In genomic region chr17:8447816-8448215, GRCh38 we compare ENCODE assay signal across 24 cellular contexts. TPM values are rescaled to one million over a fixed set of nuclear protein-coding genes. Genes with fewer than 3 reads are reported as not detected.
DNase-seq lines count a peak whose midpoint lies in the region; ATAC-seq and TF ChIP-seq lines count a peak whose summit lies in the region.
"Had no signal": no experiment of that assay in that cellular context is flagged by ENCODE, and none has a peak within 500 bp of the region (broad histone marks: within the 10 kb centered on the region; RNA-seq: fewer than 3 reads in every experiment).

No MANE protein-coding gene starts in this region.

- no peak for TF ChIP-seq CTCF in 22Rv1 (IDR thresholded peaks at IDR 0.05)
- no peak for TF ChIP-seq CTCF in SK-N-SH (IDR thresholded peaks at IDR 0.05)

- DNase-seq in H7, result peak; percentile 76
- DNase-seq in dermis blood vessel endothelial cell, result peak; percentile 33
- DNase-seq in left lobe of liver (ENCODE audit: low spot score), result no peak
- no peak for DNase-seq in SK-N-SH
- DNase-seq in stimulated activated naive CD4-positive, alpha-beta T cell treated with Interleukin-2 at 50 U/mL for 16 hours (lab: John Stamatoyannopoulos, UW), result no peak
- DNase-seq: activated CD4-positive, alpha-beta T cell treated with anti-CD3 and anti-CD28 coated beads for 4 hours; activated CD8-positive, alpha-beta memory T cell treated with anti-CD3 and anti-CD28 coated beads, Interleukin-2, amount 10 ng/mL, durations not matched to agents 7 days and 5 days; activated naive CD8-positive, alpha-beta T cell treated with anti-CD3 and anti-CD28 coated beads for 36 hours; CD4-positive, alpha-beta memory T cell; DMS153; GF-D8; KG1; NCI-H146; NCI-H524 had no signal

- H3K4me1 ChIP-seq in SK-N-SH (ENCODE audit: control insufficient read depth in 1 of 2, insufficient read depth in 2 of 2, low read depth in 1 of 2, low read length in 1 of 2), result no peaks in the 10 kb centered on the region; a peak in 1 of 4 replicates

- 0 out of 2 replicates have a peak, but pooled peaks cover 3% of the 10 kb centered on the region for H3K9me2 ChIP-seq in SK-N-SH

- H3K9me3 ChIP-seq in SK-N-SH, result no peaks in the 10 kb centered on the region
- H3K9me3 ChIP-seq: esophagus muscularis mucosa, thoracic aorta had no signal

- H3K27me3 ChIP-seq in H7 (ENCODE audit: control insufficient read depth, insufficient read depth, low read length), result no peaks in the 10 kb centered on the region
- H3K27me3 ChIP-seq in SK-N-SH (ENCODE audit: insufficient read depth), result no peaks in the 10 kb centered on the region
- H3K27me3 ChIP-seq: esophagus muscularis mucosa had no signal

- H3K4me2 ChIP-seq in SK-N-SH, result no peak overlapping the region

- peaks cover 19% of the 10 kb centered on the region for H3F3A ChIP-seq in SK-N-SH (replicated peaks; ENCODE audit: insufficient read depth)

- peak; percentile 27 for ATAC-seq in left lobe of liver
- no peak for ATAC-seq in HG02884 (IDR thresholded peaks at IDR 0.05; ENCODE audit: unreplicated experiment)
- ATAC-seq in HG03139 (IDR thresholded peaks at IDR 0.05; ENCODE audit: unreplicated experiment), result no peak
- ATAC-seq: activated CD8-positive, alpha-beta memory T cell treated with anti-CD3 and anti-CD28 coated beads, Interleukin-2, amount 10 ng/mL, durations not matched to agents 7 days and 5 days had no signal

- H3K4me3 ChIP-seq in H7 (ENCODE audit: insufficient read depth, low read depth, low read length) (no peak overlapping the region), SK-N-SH (ENCODE audit: low read depth in 2 of 2, low read length in 1 of 2) (no peak overlapping the region)
- H3K4me3 ChIP-seq: esophagus muscularis mucosa, thoracic aorta had no signal

- H2AFZ ChIP-seq in SK-N-SH (ENCODE audit: low read depth), result no peak overlapping the region

- TF ChIP-seq EP300 in SK-N-SH (IDR thresholded peaks at IDR 0.05; ENCODE audit: borderline replicate concordance in 1 of 2, low read depth in 1 of 2, low read length in 1 of 2), result no peak

- H3K27ac ChIP-seq in 22Rv1, result peak overlapping the region; percentile 10; the same call in 1 of the 2 replicates
- H3K27ac ChIP-seq in SK-N-SH (ENCODE audit: low read depth in 2 of 2, low read length in 1 of 2), result no peak overlapping the region
- H3K27ac ChIP-seq: esophagus muscularis mucosa, thoracic aorta had no signal

- POLR2A ChIA-PET in SK-N-SH (lab: Yijun Ruan, JAX), result no interaction called here

- H3K36me3 ChIP-seq in H7 (replicated peaks; ENCODE audit: control insufficient read depth, insufficient read depth, low read length) (peaks cover 7% of the 10 kb centered on the region), SK-N-SH (replicated peaks in 1 of 2; ENCODE audit: control insufficient read depth in 1 of 2, insufficient read depth in 2 of 2, low read length in 1 of 2) (peaks cover 78 to 81% of the 10 kb centered on the region in 2 experiments)

- no peak overlapping the region for H3K9ac ChIP-seq in SK-N-SH

- peaks cover 26% of the 10 kb centered on the region for H4K20me1 ChIP-seq in SK-N-SH (ENCODE audit: insufficient read depth)

- CTCF ChIA-PET in SK-N-SH (lab: Yijun Ruan, JAX), result interaction anchor here (1.0 to 1.8 kb wide), 2 partner anchors 11 to 298 kb away, joined by 3 to 5 read pairs; no protein-coding TSS in a partner anchor

- no peak for TF ChIP-seq RAD21 in SK-N-SH (IDR thresholded peaks at IDR 0.05; ENCODE audit: low read length)

- H3K79me2 ChIP-seq in SK-N-SH (ENCODE audit: insufficient read depth), result peaks cover 73% of the 10 kb centered on the region

- 99% methylated on average over 4 of the region's 4 CpGs for WGBS in SK-N-SH (ENCODE audit: low lambda C conversion rate)

TF ChIP-seq in SK-N-SH, 30 proteins besides CTCF, POLR2A, EP300 and RAD21:
- TF ChIP-seq POLR2AphosphoS5 (IDR thresholded peaks at IDR 0.05; ENCODE audit: low read depth, low read length), result no peak
- TF ChIP-seq FOXM1 (IDR thresholded peaks at IDR 0.05; ENCODE audit: low read depth), result no peak
- TF ChIP-seq USF2 (IDR thresholded peaks at IDR 0.05; ENCODE audit: borderline replicate concordance, low read depth, low read length), result no peak
- TF ChIP-seq EZH2phosphoT487 (IDR thresholded peaks at IDR 0.05; ENCODE audit: borderline replicate concordance, low read depth), result no peak
- TF ChIP-seq PBX3 (IDR thresholded peaks at IDR 0.05), result no peak
- TF ChIP-seq TCF12 (IDR thresholded peaks at IDR 0.05), result no peak
- no peak for TF ChIP-seq CHD2 (IDR thresholded peaks at IDR 0.05; ENCODE audit: low read length, partially characterized antibody)
- TF ChIP-seq RCOR1 (IDR thresholded peaks at IDR 0.05; ENCODE audit: low read length), result no peak
- TF ChIP-seq TEAD4 (IDR thresholded peaks at IDR 0.05; ENCODE audit: borderline replicate concordance, insufficient read depth), result no peak
- TF ChIP-seq NRF1 (IDR thresholded peaks at IDR 0.05; ENCODE audit: low read depth, low read length), result no peak
- TF ChIP-seq FOXJ3 (CRISPR knock-in tag; IDR thresholded peaks at IDR 0.05), result no peak
- no peak for TF ChIP-seq ELF1 (IDR thresholded peaks at IDR 0.05)

RNA-seq across cellular contexts. Expression of gene NDEL1, which starts 12.1 kb away (rescaled TPM):
- 18.6 and 32.8 TPM in 2 replicates for total RNA-seq in H7 (2014; rRNA removed; shearing (Covaris generic))
- 34.5 and 47.6 TPM in 2 replicates for total RNA-seq in dermis blood vessel endothelial cell
- 37.5 TPM for total RNA-seq in left lobe of liver
- 49.5 and 58.6 TPM in 2 replicates for polyA plus RNA-seq in SK-N-SH (2012; rRNA removed)
- polyA plus RNA-seq in SK-N-SH (2012; cell fraction: cytosol; rRNA removed), result 45.2 and 46.2 TPM in 2 replicates
- polyA plus RNA-seq in SK-N-SH (2012; cell fraction: nucleus; rRNA removed), result 66.3 and 89.2 TPM in 2 replicates

RNA-seq across cellular contexts. Expression of gene RNF222, which starts 50.2 kb away (rescaled TPM):
- total RNA-seq in H7 (2014; rRNA removed; shearing (Covaris generic)), result not detected in 2 replicates
- total RNA-seq in dermis blood vessel endothelial cell, result 0.05 TPM in 1 of 2 replicates, not detected in the other
- total RNA-seq in left lobe of liver, result not detected
- polyA plus RNA-seq in SK-N-SH (2012; rRNA removed), result not detected in 2 replicates
- not detected in 2 replicates for polyA plus RNA-seq in SK-N-SH (2012; cell fraction: cytosol; rRNA removed)
- not detected in 2 replicates for polyA plus RNA-seq in SK-N-SH (2012; cell fraction: nucleus; rRNA removed)
- total RNA-seq: activated T-helper 2 cell treated with anti-CD3 and anti-CD28 coated beads, Interferon-gamma antibody, Interleukin-2, Interleukin-4, amounts not matched to agents 10 μg/mL and 5 μg/mL and 100 μg/mL, durations not matched to agents 14 hours and 24 hours and 36 hours; HT-29; progenitor cell of endocrine pancreas; skeletal muscle tissue had no signal
- polyA plus RNA-seq: neural cell had no signal

Comparison
In these comparisons a context has a peak if more than half of its experiments do, and no peak if none do; other contexts are left out.
1. DNase-seq: peak in H7 (single experiment) and dermis blood vessel endothelial cell (single experiment); none in left lobe of liver (single experiment), SK-N-SH (single experiment) and stimulated activated naive CD4-positive, alpha-beta T cell treated with Interleukin-2 at 50 U/mL for 16 hours (single experiment).